Comparison of ENCODE assay signal across 18 cellular contexts in genomic region chr2:144252694-144253093, GRCh38.
DNase-seq lines count a peak whose midpoint lies in the region; ATAC-seq, FAIRE-seq and TF ChIP-seq lines count a peak whose summit lies in the region.
"Had no signal": no experiment of that assay in that cellular context is flagged by ENCODE, and none has a peak within 500 bp of the region (broad histone marks: within the 10 kb centered on the region; RNA-seq: fewer than 3 reads in every experiment).

No MANE protein-coding gene starts in this region.

- in situ Hi-C loops in K562 (cut with MboI), result no loop called here

- no peak for TF ChIP-seq CTCF in A549 (IDR thresholded peaks at IDR 0.05)
- TF ChIP-seq CTCF in SU-DHL-6 (IDR thresholded peaks at IDR 0.05; ENCODE audit: insufficient read depth, low read length, poor library complexity, severe bottlenecking), result no peak
- no peak for TF ChIP-seq CTCF in K562 (IDR thresholded peaks at IDR 0.05 in 2 of 3, conservative IDR thresholded peaks at IDR 0.05 in 1 of 3; ENCODE audit: insufficient read depth in 2 of 3, low read depth in 1 of 3, low read length in 3 of 3)
- no peak for TF ChIP-seq CTCF in vagina (IDR thresholded peaks at IDR 0.05)
- no peak for TF ChIP-seq CTCF in gastroesophageal sphincter (IDR thresholded peaks at IDR 0.05)

- no peak overlapping the region for H3K4me3 ChIP-seq in A549
- H3K4me3 ChIP-seq in SU-DHL-6 (ENCODE audit: insufficient read depth, low read length, poor library complexity, severe bottlenecking), result no peak overlapping the region
- H3K4me3 ChIP-seq in K562, result no peak overlapping the region
- no peak overlapping the region for H3K4me3 ChIP-seq in vagina
- no peak overlapping the region for H3K4me3 ChIP-seq in gastroesophageal sphincter
- H3K4me3 ChIP-seq: BLaER1, GM23338, HAP-1 had no signal

- CTCF ChIA-PET in A549 (lab: Yijun Ruan, JAX), result no interaction called here
- CTCF ChIA-PET in K562 (lab: Yijun Ruan, JAX; ENCODE audit: low intra/inter-chr PET ratio), result no interaction called here

- H3K27ac ChIP-seq in A549 (no peak overlapping the region), SU-DHL-6 (ENCODE audit: low read depth, low read length) (peak overlapping the region; percentile 50; the same call in 1 of the 2 replicates), K562 (ENCODE audit: extremely low read depth, low read depth, low read length) (no peak overlapping the region), vagina (no peak overlapping the region), gastroesophageal sphincter (no peak overlapping the region)
- H3K27ac ChIP-seq: BLaER1 had no signal

- H3K27me3 ChIP-seq in SU-DHL-6 (ENCODE audit: low read length) (no peaks in the 10 kb centered on the region), K562 (ENCODE audit: control insufficient read depth in 2 of 2, insufficient read depth in 2 of 2, low read length in 2 of 2) (no peaks in the 10 kb centered on the region), vagina (no peaks in the 10 kb centered on the region), gastroesophageal sphincter (no peaks in the 10 kb centered on the region)
- H3K27me3 ChIP-seq: BLaER1 had no signal

- H3K9ac ChIP-seq in SU-DHL-6 (ENCODE audit: low read length), result no peak overlapping the region
- H3K9ac ChIP-seq in K562 (ENCODE audit: insufficient read depth in 1 of 2, low read depth in 2 of 2, low read length in 2 of 2), result no peak overlapping the region
- H3K9ac ChIP-seq: BLaER1 had no signal

- no peaks in the 10 kb centered on the region for H3K9me1 ChIP-seq in K562 (ENCODE audit: control insufficient read depth, insufficient read depth, low read length)

- H3K36me3 ChIP-seq in SU-DHL-6 (ENCODE audit: low read length) (peaks cover 20% of the 10 kb centered on the region), K562 (ENCODE audit: control insufficient read depth, insufficient read depth, low read length) (no peaks in the 10 kb centered on the region), vagina (peaks cover 0 to 5% of the 10 kb centered on the region in 2 donors), gastroesophageal sphincter (no peaks in the 10 kb centered on the region)
- H3K36me3 ChIP-seq: HAP-1 had no signal

- POLR2A ChIA-PET in A549 (lab: Yijun Ruan, JAX) (no interaction called here), K562 (lab: Yijun Ruan, JAX) (interaction anchor here (0.6 kb wide), 1 partner anchor 11 kb away, joined by 3 read pairs; no protein-coding TSS in a partner anchor)

- peaks cover 39% of the 10 kb centered on the region for H3K79me2 ChIP-seq in SU-DHL-6 (ENCODE audit: insufficient read depth, low read length)
- no peaks in the 10 kb centered on the region for H3K79me2 ChIP-seq in K562 (ENCODE audit: control insufficient read depth, insufficient read depth, low read length)

- DNase-seq in A549 (ENCODE audit: low read depth in 1 of 2, low spot score in 1 of 2) (no peak), K562 (ENCODE audit: extremely low read depth in 1 of 4, low spot score in 3 of 4) (no peak), vagina (ENCODE audit: extremely low spot score in 2 of 2) (no peak), C1 segment of cervical spinal cord (lab: John Stamatoyannopoulos, UW) (no peak)
- DNase-seq: CD4-positive, alpha-beta T cell; CD8-positive, alpha-beta memory T cell; DMS 273 treated with DMSO at 0.1 percent for 48 hours; DMS79; EL; GDM1; HFFc6 had no signal

- H3K9me3 ChIP-seq in A549 (peaks cover 25% of the 10 kb centered on the region; the same call in 2 of the 3 replicates), SU-DHL-6 (ENCODE audit: insufficient read depth, low read length) (peaks cover 33% of the 10 kb centered on the region; the same call in 1 of the 2 replicates), K562 (replicated peaks; ENCODE audit: control insufficient read depth, insufficient read depth, low read depth, low read length) (peaks cover 15% of the 10 kb centered on the region; the same call in 1 of the 2 replicates), vagina (no peaks in the 10 kb centered on the region), gastroesophageal sphincter (peaks cover 0 to 30% (median 0%) of the 10 kb centered on the region in 3 donors)

- no TSS peak for BruUV-seq in K562 (replicated peaks; lab: Mats Ljungman, UMichigan)

- no peak for FAIRE-seq in A549 (lab: Jason Lieb, UNC)
- FAIRE-seq in K562 (lab: Jason Lieb, UNC), result no peak
- FAIRE-seq: D721Med, H54 had no signal

- H2AFZ ChIP-seq in SU-DHL-6 (ENCODE audit: low read depth, low read length, severe bottlenecking) (no peak overlapping the region), K562 (ENCODE audit: low read depth, low read length) (no peak overlapping the region)
- H2AFZ ChIP-seq: GM23338 had no signal

- H4K20me1 ChIP-seq in SU-DHL-6 (ENCODE audit: low read depth, low read length) (no peaks in the 10 kb centered on the region), K562 (replicated peaks; ENCODE audit: control insufficient read depth, insufficient read depth, low read length) (no peaks in the 10 kb centered on the region)
- H4K20me1 ChIP-seq: BLaER1 had no signal

- intact Hi-C loops in K562 (cut with micrococcal nuclease) (no loop called here), vagina (cut with DNase I) (no loop called here)

- 32% methylated on average over 1 of the region's 1 CpG for WGBS in A549 (ENCODE audit: missing lambda C conversion rate)
- WGBS in K562 (ENCODE audit: insufficient coverage, low coverage, missing lambda C conversion rate), result 14% methylated on average over 1 of the region's 1 CpG
- 91 to 100% methylated on average over 1 of the region's 1 CpG for WGBS in gastroesophageal sphincter (ENCODE audit: low coverage in 1 of 2), 2 donors

- TF ChIP-seq RAD21 in A549 (conservative IDR thresholded peaks at IDR 0.05 in 1 of 2, IDR thresholded peaks at IDR 0.05 in 1 of 2) (no peak), K562 (CRISPR knock-in tag; conservative IDR thresholded peaks at IDR 0.05 in 1 of 2, IDR thresholded peaks at IDR 0.05 in 1 of 2) (no peak)

- no peaks in the 10 kb centered on the region for H3K4me1 ChIP-seq in A549
- H3K4me1 ChIP-seq in K562 (replicated peaks in 1 of 2; ENCODE audit: control insufficient read depth in 2 of 2, insufficient read depth in 2 of 2, low read length in 2 of 2), result no peaks in the 10 kb centered on the region
- H3K4me1 ChIP-seq in vagina, result no peaks in the 10 kb centered on the region
- H3K4me1 ChIP-seq in gastroesophageal sphincter, result no peaks in the 10 kb centered on the region
- H3K4me1 ChIP-seq: HAP-1 had no signal

- peaks cover 32% of the 10 kb centered on the region for H3F3A ChIP-seq in SU-DHL-6 (ENCODE audit: insufficient read depth)

- ATAC-seq in A549, result no peak
- no peak for ATAC-seq in K562
- no peak for ATAC-seq in gastroesophageal sphincter
- ATAC-seq: GM23338 had no signal

- H3K9me2 ChIP-seq in SU-DHL-6 (replicated peaks; ENCODE audit: insufficient read depth, low read length), result no peaks in the 10 kb centered on the region

- TF ChIP-seq EP300 in A549 (IDR thresholded peaks at IDR 0.05) (no peak), K562 (IDR thresholded peaks at IDR 0.05; ENCODE audit: low read length) (no peak), gastroesophageal sphincter (IDR thresholded peaks at IDR 0.05) (no peak)

- H3K4me2 ChIP-seq in A549 (no peak overlapping the region), SU-DHL-6 (ENCODE audit: low read depth, low read length, poor library complexity, severe bottlenecking) (no peak overlapping the region), K562 (ENCODE audit: insufficient read depth, low read length) (no peak overlapping the region)
- H3K4me2 ChIP-seq: BLaER1, GM23338 had no signal

- TF ChIP-seq POLR2A in A549 (IDR thresholded peaks at IDR 0.05; ENCODE audit: low read length), result no peak
- no peak for TF ChIP-seq POLR2A in K562 (conservative IDR thresholded peaks at IDR 0.05)
- TF ChIP-seq POLR2A in vagina (IDR thresholded peaks at IDR 0.05), result no peak
- TF ChIP-seq POLR2A in gastroesophageal sphincter (IDR thresholded peaks at IDR 0.05), result no peak

TF ChIP-seq in K562, 482 proteins besides CTCF, POLR2A, EP300 and RAD21:
- TF ChIP-seq ZNF146 (CRISPR knock-in tag; IDR thresholded peaks at IDR 0.05; ENCODE audit: unreplicated experiment) (peak; percentile 92), MLX (CRISPR knock-in tag; conservative IDR thresholded peaks at IDR 0.05) (no peak), RBM25 (IDR thresholded peaks at IDR 0.05; ENCODE audit: low read depth, low read length, severe bottlenecking) (peak; percentile 44), ZSCAN32 (CRISPR knock-in tag; IDR thresholded peaks at IDR 0.05) (no peak)

Comparison
In these comparisons a context has a peak if more than half of its experiments do, and no peak if none do; other contexts are left out.
1. Of the 35 proteins assayed by ChIP-seq in both K562 and A549: peak only in K562: none; only in A549: KDM1A; in both: none; in neither: 34.